Comparison of ENCODE assay signal across 9 cellular contexts in genomic region chr3:177646749-177647148, GRCh38.
DNase-seq lines count a peak whose midpoint lies in the region; ATAC-seq and TF ChIP-seq lines count a peak whose summit lies in the region.
"Had no signal": no experiment of that assay in that cellular context is flagged by ENCODE, and none has a peak within 500 bp of the region (broad histone marks: within the 10 kb centered on the region; RNA-seq: fewer than 3 reads in every experiment).

No MANE protein-coding gene starts in this region.

- POLR2A ChIA-PET in T-cell (lab: Charles Lee): no interaction called here

- DNase-seq in T-cell: peak in 24 of 34 experiments; percentile 9 to 46 (median 22)
- peak; percentile 28 for DNase-seq in natural killer cell
- no peak for DNase-seq in NCI-H187 treated with DMSO at 0.1 percent for 48 hours (lab: John Stamatoyannopoulos, UW)
- DNase-seq in COR-L47 (lab: John Stamatoyannopoulos, UW): no peak
- DNase-seq: brain microvascular endothelial cell had no signal

- H3K27me3 Mint-ChIP-seq in T-cell (no peaks in the 10 kb centered on the region), natural killer cell (ENCODE audit: low read depth in 2 of 2) (no peaks in the 10 kb centered on the region)

- H3K9me3 Mint-ChIP-seq in T-cell (no peaks in the 10 kb centered on the region), natural killer cell (no peaks in the 10 kb centered on the region)
- H3K9me3 Mint-ChIP-seq: WTC11 had no signal

- TF ChIP-seq CTCF in natural killer cell (IDR thresholded peaks at IDR 0.05): no peak

- H3K36me3 Mint-ChIP-seq in T-cell (no peaks in the 10 kb centered on the region), natural killer cell (no peaks in the 10 kb centered on the region)
- H3K36me3 Mint-ChIP-seq: WTC11 had no signal

- H3K4me3 Mint-ChIP-seq in T-cell (peak overlapping the region in 2 of 3 donors; percentile 7 to 77), natural killer cell (peak overlapping the region; percentile 91)
- H3K4me3 Mint-ChIP-seq: WTC11 had no signal

- H3K4me1 Mint-ChIP-seq in T-cell (peaks cover 61 to 68% (median 68%) of the 10 kb centered on the region in 3 donors), natural killer cell (peaks cover 62 to 70% of the 10 kb centered on the region in 2 donors)

- intact Hi-C loops in natural killer cell (cut with micrococcal nuclease): loop anchor here (2.0 to 5.0 kb wide), 2 partner anchors 36 to 50 kb away; no protein-coding TSS in a partner anchor

- H3K27ac Mint-ChIP-seq in T-cell: peak overlapping the region; percentile 71 to 82
- peak overlapping the region; percentile 88 for H3K27ac Mint-ChIP-seq in natural killer cell
- H3K27ac Mint-ChIP-seq: WTC11 had no signal

- peak; percentile 70 for ATAC-seq in GM19043 (IDR thresholded peaks at IDR 0.05; ENCODE audit: low read depth, unreplicated experiment)
- peak; percentile 83 for ATAC-seq in HG03097 (IDR thresholded peaks at IDR 0.05; ENCODE audit: low FRiP score, unreplicated experiment)
- ATAC-seq in T-cell (replicated peaks in 1 of 4): peak; percentile 63 to 75 (median 68)
- ATAC-seq in natural killer cell: peak; percentile 52 to 71 (median 65)
- no peak for ATAC-seq in GM21529 (IDR thresholded peaks at IDR 0.05; ENCODE audit: unreplicated experiment)
- ATAC-seq: WTC11 had no signal

- CTCF ChIA-PET in T-cell (lab: Charles Lee): no interaction called here

Comparison
In these comparisons a context has a peak if more than half of its experiments do, and no peak if none do; other contexts are left out.
1. DNase-seq: peak in T-cell (24 of 34) and natural killer cell (single experiment); none in NCI-H187 treated with DMSO at 0.1 percent for 48 hours (single experiment) and COR-L47 (single experiment).